In genomic region chr1:153570874-153571273, GRCh38 we compare ENCODE assay signal across 17 cellular contexts. TPM values are rescaled to one million over a fixed set of nuclear protein-coding genes. Genes with fewer than 3 reads are reported as not detected.
DNase-seq lines count a peak whose midpoint lies in the region; ATAC-seq, FAIRE-seq and TF ChIP-seq lines count a peak whose summit lies in the region.
"Had no signal": no experiment of that assay in that cellular context is flagged by ENCODE, and none has a peak within 500 bp of the region (broad histone marks: within the 10 kb centered on the region; RNA-seq: fewer than 3 reads in every experiment).

No MANE protein-coding gene starts in this region.

- TF ChIP-seq EP300 in HepG2 (IDR thresholded peaks at IDR 0.05; ENCODE audit: low read depth in 2 of 2, low read length in 2 of 2) (no peak), HepG2 (CRISPR knock-in tag; IDR thresholded peaks at IDR 0.05; ENCODE audit: borderline replicate concordance) (no peak)

- H2BK5ac ChIP-seq in mesenchymal stem cell (ENCODE audit: low read depth, low read length, poor library complexity, severe bottlenecking) = no peak overlapping the region

- no peaks in the 10 kb centered on the region for H4K20me1 ChIP-seq in HepG2 (ENCODE audit: insufficient read depth, low read length)

- no peak overlapping the region for H3K4me2 ChIP-seq in HepG2 (ENCODE audit: low read depth, low read length)
- no peak overlapping the region for H3K4me2 ChIP-seq in mesenchymal stem cell (ENCODE audit: low read length, poor library complexity, severe bottlenecking)

- no peak overlapping the region for H3K4ac ChIP-seq in mesenchymal stem cell (ENCODE audit: low read depth in 1 of 2, low read length in 2 of 2)

- TF ChIP-seq RAD21 in HepG2 (CRISPR knock-in tag; IDR thresholded peaks at IDR 0.05) = no peak

- H3K14ac ChIP-seq in mesenchymal stem cell (ENCODE audit: low read length in 2 of 2) = no peak overlapping the region

- H3K27me3 ChIP-seq in HepG2 (ENCODE audit: control insufficient read depth in 1 of 2, insufficient read depth in 2 of 2, low read length in 2 of 2) = no peaks in the 10 kb centered on the region
- H3K27me3 ChIP-seq in right lobe of liver = no peaks in the 10 kb centered on the region
- H3K27me3 ChIP-seq in Panc1 (ENCODE audit: control insufficient read depth, insufficient read depth, low read length) = no peaks in the 10 kb centered on the region
- H3K27me3 ChIP-seq in mesenchymal stem cell (ENCODE audit: control insufficient read depth in 1 of 2, insufficient read depth in 1 of 2, low read length in 2 of 2) = no peaks in the 10 kb centered on the region

- H3K79me1 ChIP-seq in mesenchymal stem cell (replicated peaks; ENCODE audit: low read length, poor library complexity, severe bottlenecking) = no peaks in the 10 kb centered on the region

- H3K27ac ChIP-seq in HepG2 (ENCODE audit: extremely low read length, insufficient read depth, low read length) (no peak overlapping the region), right lobe of liver (no peak overlapping the region), Panc1 (ENCODE audit: low read length) (0 out of 2 replicates have a peak overlapping the region, but pooled peaks have one; percentile 36), mesenchymal stem cell (ENCODE audit: low read length, poor library complexity, severe bottlenecking) (no peak overlapping the region)

- no peak overlapping the region for H3K18ac ChIP-seq in mesenchymal stem cell (ENCODE audit: low read depth in 1 of 2, low read length in 2 of 2)

- CTCF ChIA-PET in HepG2 (lab: Yijun Ruan, JAX; ENCODE audit: low intra/inter-chr PET ratio, low total read pairs) (no interaction called here), Panc1 (lab: Charles Lee) (interaction anchor here (0.6 to 1.0 kb wide), 3 partner anchors 36 to 62 kb away, joined by 4 to 15 read pairs (median 8); no protein-coding TSS in a partner anchor)

- BruUV-seq in HepG2 (replicated peaks; lab: Mats Ljungman, UMichigan) (no TSS peak), Panc1 (replicated peaks; lab: Mats Ljungman, UMichigan) (no TSS peak)

- TF ChIP-seq POLR2A in HepG2 (IDR thresholded peaks at IDR 0.05; ENCODE audit: insufficient read depth in 1 of 2, low read depth in 2 of 2, low read length in 2 of 2) (no peak), right lobe of liver (IDR thresholded peaks at IDR 0.05) (no peak)

- no peaks in the 10 kb centered on the region for H3K79me2 ChIP-seq in HepG2 (ENCODE audit: insufficient read depth, low read length)

- POLR2A ChIA-PET in HepG2 (lab: Yijun Ruan, JAX) = interaction anchor here (0.8 to 1.0 kb wide), 2 partner anchors 42 to 58 kb away, joined by 3 read pairs; partner anchors contain the start of genes S100A1 and S100A16
- POLR2A ChIA-PET in Panc1 (lab: Charles Lee) = interaction anchor here (0.7 kb wide), 1 partner anchor 72 kb away, joined by 10 read pairs; no protein-coding TSS in a partner anchor

- FAIRE-seq in HepG2 (lab: Jason Lieb, UNC) = no peak

- WGBS in HepG2 (ENCODE audit: low lambda C conversion rate) = 41% methylated on average over 5 of the region's 5 CpGs
- WGBS in right lobe of liver (ENCODE audit: insufficient coverage, low coverage, low lambda C conversion rate, missing lambda C conversion rate) = 71% methylated on average over 5 of the region's 5 CpGs
- whole genome bisulfite sequencing in mesenchymal stem cell = 88% methylated on average over 5 of the region's 5 CpGs

- peak overlapping the region; percentile 33 for H2AK5ac ChIP-seq in mesenchymal stem cell (ENCODE audit: low read length, severe bottlenecking)

- H3K9me3 ChIP-seq in HepG2 (ENCODE audit: low read length) = no peaks in the 10 kb centered on the region
- no peaks in the 10 kb centered on the region for H3K9me3 ChIP-seq in right lobe of liver
- no peaks in the 10 kb centered on the region for H3K9me3 ChIP-seq in Panc1 (ENCODE audit: control insufficient read depth, insufficient read depth, low read depth, low read length)
- H3K9me3 ChIP-seq in mesenchymal stem cell (ENCODE audit: control insufficient read depth, low read length) = no peaks in the 10 kb centered on the region

- H2BK120ac ChIP-seq in mesenchymal stem cell (ENCODE audit: low read depth, low read length) = no peak overlapping the region

- ATAC-seq in HepG2 = no peak
- ATAC-seq in right lobe of liver = no peak
- ATAC-seq in Panc1 = no peak
- no peak for ATAC-seq in left cardiac atrium

- no peak overlapping the region for H4K8ac ChIP-seq in mesenchymal stem cell (ENCODE audit: low read length)

- H3K36me3 ChIP-seq in HepG2 (replicated peaks in 1 of 2; ENCODE audit: control insufficient read depth in 1 of 2, insufficient read depth in 2 of 2, low read length in 2 of 2) (no peaks in the 10 kb centered on the region), right lobe of liver (no peaks in the 10 kb centered on the region), Panc1 (ENCODE audit: control insufficient read depth, insufficient read depth, low read length) (no peaks in the 10 kb centered on the region), mesenchymal stem cell (ENCODE audit: control insufficient read depth in 1 of 2, insufficient read depth in 2 of 2, low read depth in 1 of 2, low read length in 2 of 2) (no peaks in the 10 kb centered on the region)

- no peak for TF ChIP-seq CTCF in HepG2 (CRISPR knock-in tag; IDR thresholded peaks at IDR 0.05)
- TF ChIP-seq CTCF in right lobe of liver (IDR thresholded peaks at IDR 0.05) = no peak
- no peak for TF ChIP-seq CTCF in Panc1 (IDR thresholded peaks at IDR 0.05)

- no peak overlapping the region for H4K91ac ChIP-seq in mesenchymal stem cell (ENCODE audit: low read length)

- no peak overlapping the region for H2BK12ac ChIP-seq in mesenchymal stem cell (ENCODE audit: low read length in 2 of 2)

- H3K4me3 ChIP-seq in HepG2 (replicated peaks in 1 of 3; ENCODE audit: insufficient read depth in 1 of 3, low read depth in 2 of 3, low read length in 3 of 3) (no peak overlapping the region), right lobe of liver (no peak overlapping the region), Panc1 (ENCODE audit: low read depth in 2 of 2, low read length in 2 of 2) (no peak overlapping the region), mesenchymal stem cell (ENCODE audit: insufficient read depth in 1 of 2, low read depth in 1 of 2, low read length in 2 of 2) (no peak overlapping the region)

- H3K4me1 ChIP-seq in HepG2 (ENCODE audit: insufficient read depth, low read length) (peaks cover 54% of the 10 kb centered on the region), right lobe of liver (peaks cover 0 to 7% (median 1%) of the 10 kb centered on the region in 4 donors), Panc1 (ENCODE audit: control insufficient read depth, insufficient read depth, low read length) (peaks cover 33% of the 10 kb centered on the region), mesenchymal stem cell (ENCODE audit: control insufficient read depth, insufficient read depth, low read depth, low read length) (peaks cover 25% of the 10 kb centered on the region)

- H3K9ac ChIP-seq in HepG2 (ENCODE audit: insufficient read depth, low read depth, low read length) (no peak overlapping the region), mesenchymal stem cell (ENCODE audit: low read length) (no peak overlapping the region)

- H3K23ac ChIP-seq in mesenchymal stem cell (ENCODE audit: low read length in 2 of 2) = no peak overlapping the region

- DNase-seq in HepG2 (ENCODE audit: low spot score) = no peak
- no peak for DNase-seq in right lobe of liver
- DNase-seq in Panc1 (ENCODE audit: low read depth, low spot score) = no peak
- no peak for DNase-seq in mesenchymal stem cell
- no peak for DNase-seq in T-helper 9 cell
- no peak for DNase-seq in left cardiac atrium
- DNase-seq in NCI-H82 (lab: John Stamatoyannopoulos, UW) = no peak
- DNase-seq in cerebellar cortex (ENCODE audit: low spot score) = no peak
- DNase-seq: CD8-positive, alpha-beta memory T cell; H9; Karpas-422; MM.1S; NCI-H1105; NCI-H187 treated with DMSO at 0.1 percent for 48 hours; NCI-H446 had no signal

- no peak overlapping the region for H2AFZ ChIP-seq in HepG2 (ENCODE audit: low read length)
- no peak overlapping the region for H2AFZ ChIP-seq in mesenchymal stem cell (ENCODE audit: low read depth, low read length)

- intact Hi-C loops in HepG2 (cut with micrococcal nuclease; ENCODE audit: unreplicated experiment) (no loop called here), right lobe of liver (cut with DNase I) (loop anchor here in 1 of 2 donors (10.0 kb wide), 1 partner anchor 74 kb away; no protein-coding TSS in a partner anchor), Panc1 (cut with micrococcal nuclease; ENCODE audit: unreplicated experiment) (loop anchor here (10.0 kb wide), 1 partner anchor 84 kb away; the partner anchor contains the start of gene SNAPIN), left cardiac atrium (cut with DNase I) (loop anchor here in 1 of 2 donors (5.0 to 10.0 kb wide), 2 partner anchors 46 to 94 kb away; partner anchors contain the start of gene S100A14)

- no peak overlapping the region for H2BK15ac ChIP-seq in mesenchymal stem cell (ENCODE audit: low read depth, poor library complexity, severe bottlenecking)

- in situ Hi-C loops in HepG2 (cut with HindIII; ENCODE audit: extremely low pct_ligation_motif_present, low pct_unique_long_range_greater_than_20kb) = loop anchor here (5.0 kb wide), 1 partner anchor 56 kb away; the partner anchor contains the start of genes S100A1 and S100A13
- in situ Hi-C loops in Panc1 (cut with HindIII; ENCODE audit: low pct_unique_long_range_greater_than_20kb, low sequenced_read_pairs) = no loop called here

RNA-seq across cellular contexts. Expression of gene S100A2, which starts 5.2 kb away (rescaled TPM):
- total RNA-seq in HepG2 (2016; rRNA removed; fragmentation: Illumina TruSeq; extraction: Trizol) = 1.2 and 1.4 TPM in 2 replicates
- 2.0 and 3.0 TPM in 2 replicates for total RNA-seq in HepG2 (2016; cell fraction: cytosol; rRNA removed; fragmentation: Illumina TruSeq; extraction: Trizol; ENCODE audit: low read depth)
- total RNA-seq in HepG2 (2016; cell fraction: insoluble cytoplasmic fraction; rRNA removed; fragmentation: Illumina TruSeq; extraction: Trizol) = 1.6 and 2.1 TPM in 2 replicates
- total RNA-seq in HepG2 (2016; cell fraction: membrane; rRNA removed; fragmentation: Illumina TruSeq; extraction: Trizol) = 2.0 and 2.6 TPM in 2 replicates
- 0.50 and 1.2 TPM in 2 replicates for total RNA-seq in HepG2 (2016; cell fraction: nucleus; rRNA removed; fragmentation: Illumina TruSeq; extraction: Trizol)
- polyA plus RNA-seq in HepG2 (2011; rRNA removed) = 1.2 and 1.4 TPM in 2 replicates
- 1.2 and 1.7 TPM in 2 replicates for polyA plus RNA-seq in HepG2 (2011; cell fraction: cytosol; rRNA removed)
- polyA plus RNA-seq in HepG2 (2011; cell fraction: nucleus; rRNA removed) = 0.52 and 0.93 TPM in 2 replicates
- 0.30 and 1.1 TPM in 2 replicates for polyA plus RNA-seq in HepG2 (2012)
- 1.6 and 1.8 TPM in 2 replicates for polyA plus RNA-seq in HepG2 (2016; cell fraction: cytosol; fragmentation: Illumina TruSeq; extraction: Trizol; ENCODE audit: low read depth)
- polyA plus RNA-seq in HepG2 (2016; cell fraction: insoluble cytoplasmic fraction; fragmentation: Illumina TruSeq; extraction: Trizol; ENCODE audit: low read depth) = 1.6 TPM in 2 replicates
- 1.9 and 2.6 TPM in 2 replicates for polyA plus RNA-seq in HepG2 (2016; cell fraction: membrane; fragmentation: Illumina TruSeq; extraction: Trizol; ENCODE audit: low read depth)
- polyA plus RNA-seq in HepG2 (2016; cell fraction: nucleus; fragmentation: Illumina TruSeq; extraction: Trizol; ENCODE audit: insufficient read depth, low read depth) = 1.4 and 1.6 TPM in 2 replicates
- 8.7 TPM in 1 of 2 replicates, not detected in the other for polyA minus RNA-seq in HepG2 (2011; rRNA and poly(A)+ RNA removed; ENCODE audit: low replicate concordance)
- polyA minus RNA-seq in HepG2 (2011; cell fraction: cytosol; rRNA and poly(A)+ RNA removed) = not detected in 2 replicates
- 0.99 TPM in 1 of 2 replicates, not detected in the other for polyA minus RNA-seq in HepG2 (2011; cell fraction: nucleus; rRNA and poly(A)+ RNA removed)
- not detected for total RNA-seq in right lobe of liver
- 6.2 TPM for total RNA-seq in Panc1 (2021; ENCODE audit: unreplicated experiment)
- polyA plus RNA-seq in Panc1 (2012; ENCODE audit: insufficient read length) = 10.7 TPM
- 8.6 TPM for polyA plus RNA-seq in mesenchymal stem cell (2013, experiment 1 of 2)
- 7.0 TPM for polyA plus RNA-seq in mesenchymal stem cell (2013, experiment 2 of 2)
- total RNA-seq in left cardiac atrium = under 1 TPM in 1 of 2 donors, not detected in 1; 0.84 TPM

RNA-seq across cellular contexts. Expression of gene S100A3, which starts 21.8 kb away (rescaled TPM):
- 2.5 and 2.8 TPM in 2 replicates for total RNA-seq in HepG2 (2016; rRNA removed; fragmentation: Illumina TruSeq; extraction: Trizol)
- 1.4 and 1.9 TPM in 2 replicates for total RNA-seq in HepG2 (2016; cell fraction: cytosol; rRNA removed; fragmentation: Illumina TruSeq; extraction: Trizol; ENCODE audit: low read depth)
- total RNA-seq in HepG2 (2016; cell fraction: insoluble cytoplasmic fraction; rRNA removed; fragmentation: Illumina TruSeq; extraction: Trizol) = 2.1 and 3.0 TPM in 2 replicates
- total RNA-seq in HepG2 (2016; cell fraction: membrane; rRNA removed; fragmentation: Illumina TruSeq; extraction: Trizol) = 1.7 and 2.1 TPM in 2 replicates
- 0.63 and 0.65 TPM in 2 replicates for total RNA-seq in HepG2 (2016; cell fraction: nucleus; rRNA removed; fragmentation: Illumina TruSeq; extraction: Trizol)
- 3.6 and 4.5 TPM in 2 replicates for polyA plus RNA-seq in HepG2 (2011; rRNA removed)
- polyA plus RNA-seq in HepG2 (2011; cell fraction: cytosol; rRNA removed) = 3.2 and 7.2 TPM in 2 replicates
- 1.4 and 1.7 TPM in 2 replicates for polyA plus RNA-seq in HepG2 (2011; cell fraction: nucleus; rRNA removed)
- 0.36 and 0.80 TPM in 2 replicates for polyA plus RNA-seq in HepG2 (2012)
- polyA plus RNA-seq in HepG2 (2016; cell fraction: cytosol; fragmentation: Illumina TruSeq; extraction: Trizol; ENCODE audit: low read depth) = 1.4 and 2.2 TPM in 2 replicates
- polyA plus RNA-seq in HepG2 (2016; cell fraction: insoluble cytoplasmic fraction; fragmentation: Illumina TruSeq; extraction: Trizol; ENCODE audit: low read depth) = 3.6 and 3.7 TPM in 2 replicates
- polyA plus RNA-seq in HepG2 (2016; cell fraction: membrane; fragmentation: Illumina TruSeq; extraction: Trizol; ENCODE audit: low read depth) = 1.8 TPM in 2 replicates
- polyA plus RNA-seq in HepG2 (2016; cell fraction: nucleus; fragmentation: Illumina TruSeq; extraction: Trizol; ENCODE audit: insufficient read depth, low read depth) = 2.5 and 2.6 TPM in 2 replicates
- 5.2 and 5.8 TPM in 2 replicates for polyA minus RNA-seq in HepG2 (2011; rRNA and poly(A)+ RNA removed; ENCODE audit: low replicate concordance)
- polyA minus RNA-seq in HepG2 (2011; cell fraction: cytosol; rRNA and poly(A)+ RNA removed) = 1.8 TPM in 1 of 2 replicates, not detected in the other
- 0.90 TPM in 1 of 2 replicates, not detected in the other for polyA minus RNA-seq in HepG2 (2011; cell fraction: nucleus; rRNA and poly(A)+ RNA removed)
- total RNA-seq in right lobe of liver = under 1 TPM in 1 of 6 experiments, not detected in 5; 0.29 TPM
- total RNA-seq in Panc1 (2021; ENCODE audit: unreplicated experiment) = 12.0 TPM
- 10.0 TPM for polyA plus RNA-seq in Panc1 (2012; ENCODE audit: insufficient read length)
- polyA plus RNA-seq in mesenchymal stem cell (2013, experiment 1 of 2) = 17.9 TPM
- 18.8 TPM for polyA plus RNA-seq in mesenchymal stem cell (2013, experiment 2 of 2)
- 1 to 10 TPM in 1 of 2 donors, under 1 TPM in 1; 0.77 to 3.3 TPM for total RNA-seq in left cardiac atrium
- total RNA-seq: CD8-positive, alpha-beta memory T cell; H9; OCI-LY7 had no signal
- polyA plus RNA-seq: CD8-positive, alpha-beta memory T cell had no signal

RNA-seq across cellular contexts. Expression of gene S100A4, which starts 25.3 kb away (rescaled TPM):
- total RNA-seq in HepG2 (2016; rRNA removed; fragmentation: Illumina TruSeq; extraction: Trizol) (20.2 and 24.5 TPM in 2 replicates), right lobe of liver (10 to 100 TPM in 4 of 6 experiments, 1 to 10 TPM in 2; 7.6 to 21.6 (median 14.0) TPM), Panc1 (2021; ENCODE audit: unreplicated experiment) (773 TPM), left cardiac atrium (100 to 1,000 TPM; 206 to 332 TPM)
- total RNA-seq in HepG2 (2016; cell fraction: cytosol; rRNA removed; fragmentation: Illumina TruSeq; extraction: Trizol; ENCODE audit: low read depth) = 10.5 and 12.8 TPM in 2 replicates
- total RNA-seq in HepG2 (2016; cell fraction: insoluble cytoplasmic fraction; rRNA removed; fragmentation: Illumina TruSeq; extraction: Trizol) = 20.9 and 28.0 TPM in 2 replicates
- 10.0 and 12.0 TPM in 2 replicates for total RNA-seq in HepG2 (2016; cell fraction: membrane; rRNA removed; fragmentation: Illumina TruSeq; extraction: Trizol)
- total RNA-seq in HepG2 (2016; cell fraction: nucleus; rRNA removed; fragmentation: Illumina TruSeq; extraction: Trizol) = 9.7 and 12.1 TPM in 2 replicates
- polyA plus RNA-seq in HepG2 (2011; rRNA removed) = 9.6 and 12.9 TPM in 2 replicates
- polyA plus RNA-seq in HepG2 (2011; cell fraction: cytosol; rRNA removed) = 9.3 and 18.7 TPM in 2 replicates
- polyA plus RNA-seq in HepG2 (2011; cell fraction: nucleus; rRNA removed) = 3.3 and 3.4 TPM in 2 replicates
- 6.0 and 7.5 TPM in 2 replicates for polyA plus RNA-seq in HepG2 (2012)
- 9.9 and 13.6 TPM in 2 replicates for polyA plus RNA-seq in HepG2 (2016; cell fraction: cytosol; fragmentation: Illumina TruSeq; extraction: Trizol; ENCODE audit: low read depth)
- polyA plus RNA-seq in HepG2 (2016; cell fraction: insoluble cytoplasmic fraction; fragmentation: Illumina TruSeq; extraction: Trizol; ENCODE audit: low read depth) = 25.0 and 26.5 TPM in 2 replicates
- polyA plus RNA-seq in HepG2 (2016; cell fraction: membrane; fragmentation: Illumina TruSeq; extraction: Trizol; ENCODE audit: low read depth) = 7.8 and 8.2 TPM in 2 replicates
- 13.5 and 17.9 TPM in 2 replicates for polyA plus RNA-seq in HepG2 (2016; cell fraction: nucleus; fragmentation: Illumina TruSeq; extraction: Trizol; ENCODE audit: insufficient read depth, low read depth)
- polyA minus RNA-seq in HepG2 (2011; rRNA and poly(A)+ RNA removed; ENCODE audit: low replicate concordance) = 2.2 and 807 TPM in 2 replicates
- 4.3 and 4.7 TPM in 2 replicates for polyA minus RNA-seq in HepG2 (2011; cell fraction: cytosol; rRNA and poly(A)+ RNA removed)
- 3.5 and 4.6 TPM in 2 replicates for polyA minus RNA-seq in HepG2 (2011; cell fraction: nucleus; rRNA and poly(A)+ RNA removed)
- polyA plus RNA-seq in Panc1 (2012; ENCODE audit: insufficient read length) = 817 TPM
- 636 TPM for polyA plus RNA-seq in mesenchymal stem cell (2013, experiment 1 of 2)
- 654 TPM for polyA plus RNA-seq in mesenchymal stem cell (2013, experiment 2 of 2)
- total RNA-seq: SK-MEL-5 had no signal

RNA-seq across cellular contexts. Expression of gene S100A5, which starts 30.1 kb away (rescaled TPM):
- total RNA-seq in HepG2 (2016; rRNA removed; fragmentation: Illumina TruSeq; extraction: Trizol) (not detected in 2 replicates), right lobe of liver (not detected), Panc1 (2021; ENCODE audit: unreplicated experiment) (0.72 TPM), left cardiac atrium (not detected)
- not detected in 2 replicates for total RNA-seq in HepG2 (2016; cell fraction: cytosol; rRNA removed; fragmentation: Illumina TruSeq; extraction: Trizol; ENCODE audit: low read depth)
- total RNA-seq in HepG2 (2016; cell fraction: insoluble cytoplasmic fraction; rRNA removed; fragmentation: Illumina TruSeq; extraction: Trizol) = not detected in 2 replicates
- total RNA-seq in HepG2 (2016; cell fraction: membrane; rRNA removed; fragmentation: Illumina TruSeq; extraction: Trizol) = not detected in 2 replicates
- total RNA-seq in HepG2 (2016; cell fraction: nucleus; rRNA removed; fragmentation: Illumina TruSeq; extraction: Trizol) = not detected in 2 replicates
- polyA plus RNA-seq in HepG2 (2011; rRNA removed) = not detected in 2 replicates
- polyA plus RNA-seq in HepG2 (2011; cell fraction: cytosol; rRNA removed) = not detected in 2 replicates
- polyA plus RNA-seq in HepG2 (2011; cell fraction: nucleus; rRNA removed) = 0.71 TPM in 1 of 2 replicates, not detected in the other
- not detected in 2 replicates for polyA plus RNA-seq in HepG2 (2012)
- not detected in 2 replicates for polyA plus RNA-seq in HepG2 (2016; cell fraction: cytosol; fragmentation: Illumina TruSeq; extraction: Trizol; ENCODE audit: low read depth)
- not detected in 2 replicates for polyA plus RNA-seq in HepG2 (2016; cell fraction: insoluble cytoplasmic fraction; fragmentation: Illumina TruSeq; extraction: Trizol; ENCODE audit: low read depth)
- not detected in 2 replicates for polyA plus RNA-seq in HepG2 (2016; cell fraction: membrane; fragmentation: Illumina TruSeq; extraction: Trizol; ENCODE audit: low read depth)
- polyA plus RNA-seq in HepG2 (2016; cell fraction: nucleus; fragmentation: Illumina TruSeq; extraction: Trizol; ENCODE audit: insufficient read depth, low read depth) = not detected in 2 replicates
- polyA minus RNA-seq in HepG2 (2011; rRNA and poly(A)+ RNA removed; ENCODE audit: low replicate concordance) = not detected in 2 replicates
- polyA minus RNA-seq in HepG2 (2011; cell fraction: cytosol; rRNA and poly(A)+ RNA removed) = not detected in 2 replicates
- not detected in 2 replicates for polyA minus RNA-seq in HepG2 (2011; cell fraction: nucleus; rRNA and poly(A)+ RNA removed)
- polyA plus RNA-seq in Panc1 (2012; ENCODE audit: insufficient read length) = 1.2 TPM
- polyA plus RNA-seq in mesenchymal stem cell (2013, experiment 1 of 2) = 0.08 TPM
- not detected for polyA plus RNA-seq in mesenchymal stem cell (2013, experiment 2 of 2)
- total RNA-seq: H9, OCI-LY7, SK-MEL-5 had no signal

RNA-seq across cellular contexts. Expression of gene S100A6, which starts 35.1 kb away (rescaled TPM):
- total RNA-seq in HepG2 (2016; rRNA removed; fragmentation: Illumina TruSeq; extraction: Trizol) (85.0 and 87.3 TPM in 2 replicates), right lobe of liver (10 to 100 TPM in 5 of 6 experiments, 1 to 10 TPM in 1; 6.6 to 24.0 (median 12.0) TPM), Panc1 (2021; ENCODE audit: unreplicated experiment) (1,986 TPM), left cardiac atrium (100 to 1,000 TPM; 449 to 518 TPM)
- total RNA-seq in HepG2 (2016; cell fraction: cytosol; rRNA removed; fragmentation: Illumina TruSeq; extraction: Trizol; ENCODE audit: low read depth) = 95.2 and 111 TPM in 2 replicates
- total RNA-seq in HepG2 (2016; cell fraction: insoluble cytoplasmic fraction; rRNA removed; fragmentation: Illumina TruSeq; extraction: Trizol) = 89.3 and 95.9 TPM in 2 replicates
- 73.2 and 86.0 TPM in 2 replicates for total RNA-seq in HepG2 (2016; cell fraction: membrane; rRNA removed; fragmentation: Illumina TruSeq; extraction: Trizol)
- 41.0 and 44.0 TPM in 2 replicates for total RNA-seq in HepG2 (2016; cell fraction: nucleus; rRNA removed; fragmentation: Illumina TruSeq; extraction: Trizol)
- 72.9 and 82.2 TPM in 2 replicates for polyA plus RNA-seq in HepG2 (2011; rRNA removed)
- 27.1 and 54.2 TPM in 2 replicates for polyA plus RNA-seq in HepG2 (2011; cell fraction: cytosol; rRNA removed)
- polyA plus RNA-seq in HepG2 (2011; cell fraction: nucleus; rRNA removed) = 21.4 and 24.5 TPM in 2 replicates
- polyA plus RNA-seq in HepG2 (2012) = 25.8 and 48.9 TPM in 2 replicates
- polyA plus RNA-seq in HepG2 (2016; cell fraction: cytosol; fragmentation: Illumina TruSeq; extraction: Trizol; ENCODE audit: low read depth) = 88.0 and 125 TPM in 2 replicates
- polyA plus RNA-seq in HepG2 (2016; cell fraction: insoluble cytoplasmic fraction; fragmentation: Illumina TruSeq; extraction: Trizol; ENCODE audit: low read depth) = 75.5 and 87.1 TPM in 2 replicates
- 64.5 and 81.1 TPM in 2 replicates for polyA plus RNA-seq in HepG2 (2016; cell fraction: membrane; fragmentation: Illumina TruSeq; extraction: Trizol; ENCODE audit: low read depth)
- polyA plus RNA-seq in HepG2 (2016; cell fraction: nucleus; fragmentation: Illumina TruSeq; extraction: Trizol; ENCODE audit: insufficient read depth, low read depth) = 81.0 and 88.7 TPM in 2 replicates
- polyA minus RNA-seq in HepG2 (2011; rRNA and poly(A)+ RNA removed; ENCODE audit: low replicate concordance) = 67.0 and 985 TPM in 2 replicates
- polyA minus RNA-seq in HepG2 (2011; cell fraction: cytosol; rRNA and poly(A)+ RNA removed) = 46.8 and 61.9 TPM in 2 replicates
- 10.4 and 13.5 TPM in 2 replicates for polyA minus RNA-seq in HepG2 (2011; cell fraction: nucleus; rRNA and poly(A)+ RNA removed)
- 6,225 TPM for polyA plus RNA-seq in Panc1 (2012; ENCODE audit: insufficient read length)
- 1,233 TPM for polyA plus RNA-seq in mesenchymal stem cell (2013, experiment 1 of 2)
- 1,286 TPM for polyA plus RNA-seq in mesenchymal stem cell (2013, experiment 2 of 2)
- total RNA-seq: H9, OCI-LY7 had no signal

Comparison
In these comparisons a context has a peak if more than half of its experiments do, and no peak if none do; other contexts are left out.
1. RNA of gene S100A4, which starts 25.3 kb away (total RNA-seq): 773 TPM in Panc1 (single experiment) and 206 to 332 TPM in left cardiac atrium; 9.7 to 28.0 TPM in HepG2 and 7.6 to 21.6 TPM in right lobe of liver; every median in the first group is over 4 times any median in the second.